Comparison of ENCODE assay signal across 1 cellular context in the genomic region with DNA sequence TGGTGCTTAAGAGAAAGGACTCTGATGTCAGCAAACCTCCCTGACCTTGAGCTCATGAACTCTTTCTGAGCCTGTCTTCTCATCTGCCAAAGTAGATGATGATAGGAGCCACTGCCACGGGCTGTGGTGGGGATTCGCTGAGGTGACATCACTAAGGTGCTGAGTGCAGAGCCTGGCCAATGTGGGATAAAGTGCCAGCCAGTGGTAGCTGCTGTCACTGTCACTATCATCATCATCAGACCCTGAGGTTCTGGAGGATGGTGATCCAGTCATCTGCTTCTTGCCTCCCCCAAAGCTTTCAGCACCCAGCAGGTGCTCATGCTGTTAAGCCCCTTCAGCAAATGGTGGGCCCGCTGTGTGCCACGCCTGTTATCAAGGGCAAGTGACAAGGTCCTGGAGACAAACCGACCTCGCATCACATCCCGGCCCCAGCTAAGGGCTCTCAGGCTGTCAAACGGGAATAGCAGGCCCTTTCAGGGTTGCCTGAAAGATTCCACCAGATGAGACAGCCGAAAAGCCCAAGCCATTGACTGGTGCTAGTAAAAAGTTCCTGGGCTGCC.
TF ChIP-seq lines count a peak whose summit lies in the region.

No MANE protein-coding gene starts in this region.

TF ChIP-seq in WTC11, 78 proteins besides CTCF, POLR2A, EP300 and RAD21 (continued from another document):
- TF ChIP-seq, protein P1, sequence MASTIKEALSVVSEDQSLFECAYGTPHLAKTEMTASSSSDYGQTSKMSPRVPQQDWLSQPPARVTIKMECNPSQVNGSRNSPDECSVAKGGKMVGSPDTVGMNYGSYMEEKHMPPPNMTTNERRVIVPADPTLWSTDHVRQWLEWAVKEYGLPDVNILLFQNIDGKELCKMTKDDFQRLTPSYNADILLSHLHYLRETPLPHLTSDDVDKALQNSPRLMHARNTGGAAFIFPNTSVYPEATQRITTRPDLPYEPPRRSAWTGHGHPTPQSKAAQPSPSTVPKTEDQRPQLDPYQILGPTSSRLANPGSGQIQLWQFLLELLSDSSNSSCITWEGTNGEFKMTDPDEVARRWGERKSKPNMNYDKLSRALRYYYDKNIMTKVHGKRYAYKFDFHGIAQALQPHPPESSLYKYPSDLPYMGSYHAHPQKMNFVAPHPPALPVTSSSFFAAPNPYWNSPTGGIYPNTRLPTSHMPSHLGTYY (CRISPR knock-in tag; IDR thresholded peaks at IDR 0.05) = no peak
- TF ChIP-seq FOXJ3 (CRISPR knock-in tag; IDR thresholded peaks at IDR 0.05; ENCODE audit: borderline replicate concordance) = no peak
- TF ChIP-seq, protein P2, sequence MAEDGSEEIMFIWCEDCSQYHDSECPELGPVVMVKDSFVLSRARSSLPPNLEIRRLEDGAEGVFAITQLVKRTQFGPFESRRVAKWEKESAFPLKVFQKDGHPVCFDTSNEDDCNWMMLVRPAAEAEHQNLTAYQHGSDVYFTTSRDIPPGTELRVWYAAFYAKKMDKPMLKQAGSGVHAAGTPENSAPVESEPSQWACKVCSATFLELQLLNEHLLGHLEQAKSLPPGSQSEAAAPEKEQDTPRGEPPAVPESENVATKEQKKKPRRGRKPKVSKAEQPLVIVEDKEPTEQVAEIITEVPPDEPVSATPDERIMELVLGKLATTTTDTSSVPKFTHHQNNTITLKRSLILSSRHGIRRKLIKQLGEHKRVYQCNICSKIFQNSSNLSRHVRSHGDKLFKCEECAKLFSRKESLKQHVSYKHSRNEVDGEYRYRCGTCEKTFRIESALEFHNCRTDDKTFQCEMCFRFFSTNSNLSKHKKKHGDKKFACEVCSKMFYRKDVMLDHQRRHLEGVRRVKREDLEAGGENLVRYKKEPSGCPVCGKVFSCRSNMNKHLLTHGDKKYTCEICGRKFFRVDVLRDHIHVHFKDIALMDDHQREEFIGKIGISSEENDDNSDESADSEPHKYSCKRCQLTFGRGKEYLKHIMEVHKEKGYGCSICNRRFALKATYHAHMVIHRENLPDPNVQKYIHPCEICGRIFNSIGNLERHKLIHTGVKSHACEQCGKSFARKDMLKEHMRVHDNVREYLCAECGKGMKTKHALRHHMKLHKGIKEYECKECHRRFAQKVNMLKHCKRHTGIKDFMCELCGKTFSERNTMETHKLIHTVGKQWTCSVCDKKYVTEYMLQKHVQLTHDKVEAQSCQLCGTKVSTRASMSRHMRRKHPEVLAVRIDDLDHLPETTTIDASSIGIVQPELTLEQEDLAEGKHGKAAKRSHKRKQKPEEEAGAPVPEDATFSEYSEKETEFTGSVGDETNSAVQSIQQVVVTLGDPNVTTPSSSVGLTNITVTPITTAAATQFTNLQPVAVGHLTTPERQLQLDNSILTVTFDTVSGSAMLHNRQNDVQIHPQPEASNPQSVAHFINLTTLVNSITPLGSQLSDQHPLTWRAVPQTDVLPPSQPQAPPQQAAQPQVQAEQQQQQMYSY (CRISPR knock-in tag; IDR thresholded peaks at IDR 0.05) = no peak
